Comparison of ENCODE assay signal across 18 cellular contexts in the genomic region with DNA sequence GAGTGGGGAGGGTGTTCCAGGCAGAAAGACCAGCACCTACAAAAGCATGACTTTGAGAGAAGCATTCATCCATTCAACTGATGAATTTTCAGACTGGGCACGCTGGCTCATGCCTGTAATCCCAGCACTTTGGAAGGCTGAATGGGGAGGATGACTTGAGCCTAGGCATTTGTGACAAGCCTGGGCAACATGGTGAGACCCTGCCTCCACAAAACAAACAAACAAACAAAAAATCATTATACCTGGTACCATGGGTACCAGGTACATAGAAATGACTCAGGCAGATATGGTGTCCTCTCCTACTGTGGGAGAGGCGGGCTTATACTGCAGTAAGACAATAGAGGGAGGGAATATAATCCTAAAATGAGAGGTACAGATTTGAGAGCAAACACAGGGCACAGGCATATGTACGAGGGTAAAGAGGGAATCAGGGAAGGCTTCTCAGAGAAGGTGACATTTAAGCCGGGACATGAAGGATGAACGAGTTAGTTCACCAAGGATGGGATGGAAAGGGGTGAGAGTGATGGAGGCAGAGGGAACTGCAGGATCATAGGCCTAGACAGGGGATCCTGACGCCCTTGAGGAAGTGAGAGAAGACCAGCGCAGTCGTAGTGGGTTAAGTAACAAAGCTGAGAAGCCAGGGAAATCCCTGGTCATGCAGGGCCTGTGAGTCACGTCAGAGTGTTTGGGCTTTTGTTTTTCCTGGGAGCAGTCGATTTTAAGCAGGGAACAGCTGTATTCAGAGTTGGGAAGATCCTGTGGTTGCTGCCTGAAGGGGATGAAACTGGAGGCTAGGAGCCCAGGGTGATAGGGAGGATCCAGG. TPM values are rescaled to one million over a fixed set of nuclear protein-coding genes. Genes with fewer than 3 reads are reported as not detected.
A peak's percentile ranks its signal among the peaks of the same experiment; 100 is the strongest.
DNase-seq lines count a peak whose midpoint lies in the region; ATAC-seq and TF ChIP-seq lines count a peak whose summit lies in the region.
"Had no signal": no experiment of that assay in that cellular context is flagged by ENCODE, and none has a peak within 500 bp of the region (broad histone marks: within the 10 kb centered on the region; RNA-seq: fewer than 3 reads in every experiment).

No MANE protein-coding gene starts in this region.

- no peaks in the 10 kb centered on the region for H3K9me3 ChIP-seq in T-helper 17 cell (ENCODE audit: control insufficient read depth, low read length, poor library complexity, severe bottlenecking)
- H3K9me3 ChIP-seq in adrenal gland (replicated peaks in 1 of 3): no peaks in the 10 kb centered on the region
- H3K9me3 ChIP-seq in uterus: no peaks in the 10 kb centered on the region
- H3K9me3 ChIP-seq: testis had no signal

- H3K27ac Mint-ChIP-seq in T-helper 17 cell: peak overlapping the region; percentile 47
- H3K27ac Mint-ChIP-seq: activated CD4-positive, alpha-beta T cell treated with anti-CD3 and anti-CD28 coated beads for 36 hours had no signal

- peaks cover 60% of the 10 kb centered on the region for H3K27me3 Mint-ChIP-seq in T-helper 17 cell

- TF ChIP-seq CTCF in adrenal gland (IDR thresholded peaks at IDR 0.05) (no peak), uterus (IDR thresholded peaks at IDR 0.05) (no peak)

- H3K4me3 Mint-ChIP-seq in T-helper 17 cell: no peak overlapping the region
- H3K4me3 Mint-ChIP-seq: activated CD4-positive, alpha-beta T cell treated with anti-CD3 and anti-CD28 coated beads for 36 hours; activated T-cell treated with anti-CD3 and anti-CD28 coated beads, Interleukin-2, amount 50 U/mL, for 4 hours; neural crest cell had no signal

- peaks cover 0 to 10% of the 10 kb centered on the region in 2 donors for H3K4me1 ChIP-seq in adrenal gland (replicated peaks in 1 of 2)
- no peaks in the 10 kb centered on the region for H3K4me1 ChIP-seq in uterus
- H3K4me1 ChIP-seq: testis had no signal

- WGBS in adrenal gland, 4 donors: 71 to 75% (median 72%) methylated on average over 10 of the region's 10 CpGs

- H3K27ac ChIP-seq in adrenal gland: no peak overlapping the region
- no peak overlapping the region for H3K27ac ChIP-seq in uterus
- H3K27ac ChIP-seq: testis had no signal

- ATAC-seq in T-helper 17 cell (no peak), GM21390 (IDR thresholded peaks at IDR 0.05; ENCODE audit: unreplicated experiment) (no peak)
- ATAC-seq: activated CD4-positive, alpha-beta T cell treated with anti-CD3 and anti-CD28 coated beads for 36 hours; activated T-cell treated with anti-CD3 and anti-CD28 coated beads, Interleukin-2, amount 50 U/mL, for 4 hours had no signal

- peaks cover 9% of the 10 kb centered on the region for H3K36me3 Mint-ChIP-seq in T-helper 17 cell (ENCODE audit: low read depth)

- H3K27me3 ChIP-seq in adrenal gland: peaks cover 6% of the 10 kb centered on the region
- H3K27me3 ChIP-seq in uterus: peaks cover 3 to 13% of the 10 kb centered on the region in 2 donors
- H3K27me3 ChIP-seq: testis had no signal

- TF ChIP-seq POLR2A in adrenal gland (IDR thresholded peaks at IDR 0.05): no peak
- TF ChIP-seq POLR2A in uterus (IDR thresholded peaks at IDR 0.05): no peak

- DNase-seq in SIG-M5 treated with dmso at 0.1 percent for 504 hours (lab: John Stamatoyannopoulos, UW; ENCODE audit: unreplicated experiment) (peak; percentile 51), SIG-M5 (lab: John Stamatoyannopoulos, UW) (no peak), T-helper 17 cell (no peak), glomerular visceral epithelial cell (ENCODE audit: extremely low spot score) (peak; percentile 51), adrenal gland (no peak), uterus (no peak), cortex of kidney (lab: John Stamatoyannopoulos, UW) (no peak)
- DNase-seq: 8988T; activated CD4-positive, alpha-beta T cell treated with anti-CD3 and anti-CD28 coated beads for 36 hours; activated T-cell treated with anti-CD3 and anti-CD28 coated beads, Interleukin-2, amount 50 U/mL, for 4 hours; aorta; glutamatergic neuron; KBM-7; NCI-H1930; testis had no signal

- H3K4me3 ChIP-seq in adrenal gland (no peak overlapping the region), uterus (no peak overlapping the region)
- H3K4me3 ChIP-seq: skin epidermis, testis had no signal

- H3K4me1 Mint-ChIP-seq in T-helper 17 cell: peaks cover 21% of the 10 kb centered on the region

- intact Hi-C loops in adrenal gland (cut with DNase I) (loop anchor here in 1 of 2 donors (5.0 kb wide), 1 partner anchor 111 kb away; no protein-coding TSS in a partner anchor), uterus (cut with DNase I; ENCODE audit: low total_unique reads) (no loop called here)

- no peaks in the 10 kb centered on the region for H3K36me3 ChIP-seq in adrenal gland (replicated peaks in 1 of 2)
- H3K36me3 ChIP-seq in uterus: no peaks in the 10 kb centered on the region

RNA-seq across cellular contexts. Expression of gene CYP2S1, which starts 2.9 kb away (rescaled TPM):
- total RNA-seq in T-helper 17 cell: 1 to 10 TPM in 1 of 2 donors, under 1 TPM in 1; 0.75 to 1.1 TPM
- 1 to 10 TPM; 1.4 to 4.7 (median 2.2) TPM for total RNA-seq in adrenal gland
- polyA plus RNA-seq in adrenal gland: 1 to 10 TPM in 2 of 3 donors, under 1 TPM in 1; 0.84 to 1.2 (median 1.2) TPM
- 1 to 10 TPM in 1 of 4 donors, under 1 TPM in 1, not detected in 2; 0.48 to 1.2 TPM for total RNA-seq in uterus
- total RNA-seq: neural crest cell had no signal

RNA-seq across cellular contexts. Expression of gene AXL, which starts 23.1 kb away (rescaled TPM):
- total RNA-seq in T-helper 17 cell (under 1 TPM; 0.22 to 0.44 TPM), adrenal gland (100 to 1,000 TPM in 1 of 8 donors, 10 to 100 TPM in 7; 47.6 to 105 (median 61.3) TPM), uterus (10 to 100 TPM; 22.3 to 86.5 (median 60.6) TPM)
- polyA plus RNA-seq in adrenal gland: 10 to 100 TPM; 12.0 to 18.1 (median 16.8) TPM

Comparison
In these comparisons a context has a peak if more than half of its experiments do, and no peak if none do; other contexts are left out.
1. DNase-seq: peak in SIG-M5 treated with dmso at 0.1 percent for 504 hours (single experiment) and glomerular visceral epithelial cell (single experiment); none in SIG-M5 (single experiment), T-helper 17 cell (0 of 3), adrenal gland (0 of 7), uterus (0 of 2) and cortex of kidney (single experiment).
2. RNA of gene AXL, which starts 23.1 kb away (total RNA-seq): 22.3 to 86.5 TPM in uterus and 47.6 to 105 TPM in adrenal gland; 0.22 to 0.44 TPM in T-helper 17 cell; every median in the first group is over 10 times any median in the second.